ENCODE assay signal across 8 cellular contexts in genomic region chr3:122101646-122102045, GRCh38. TPM values are rescaled to one million over a fixed set of nuclear protein-coding genes. Genes with fewer than 3 reads are reported as not detected.
A peak's percentile ranks its signal among the peaks of the same experiment; 100 is the strongest.
DNase-seq lines count a peak whose midpoint lies in the region; ATAC-seq, FAIRE-seq and TF ChIP-seq lines count a peak whose summit lies in the region.

No MANE protein-coding gene starts in this region.

- no peak overlapping the region for H2AK5ac ChIP-seq in H9 (ENCODE audit: insufficient read length, low read length)
- H2AK5ac ChIP-seq in neuronal stem cell (ENCODE audit: low read depth, low read length), result no peak overlapping the region

- no peak overlapping the region for H3K4ac ChIP-seq in H9 (ENCODE audit: low read depth, low read length)
- H3K4ac ChIP-seq in neuronal stem cell (ENCODE audit: low read length), result no peak overlapping the region

- H4K20me1 ChIP-seq in H9 (ENCODE audit: control insufficient read depth, insufficient read depth, insufficient read length), result no peaks in the 10 kb centered on the region

- H2BK15ac ChIP-seq in H9 (ENCODE audit: low read depth, low read length) (no peak overlapping the region), neuronal stem cell (ENCODE audit: low read length) (no peak overlapping the region)

- H3K56ac ChIP-seq in H9 (ENCODE audit: insufficient read length, low read depth, low read length), result no peak overlapping the region

- H3K79me2 ChIP-seq in H9 (ENCODE audit: insufficient read depth, low read length), result no peaks in the 10 kb centered on the region

- no peak overlapping the region for H4K5ac ChIP-seq in H9 (ENCODE audit: insufficient read length, low read depth, low read length)

- no peaks in the 10 kb centered on the region for H3K79me1 ChIP-seq in H9 (ENCODE audit: insufficient read depth, low read depth, low read length, poor library complexity, severe bottlenecking)
- no peaks in the 10 kb centered on the region for H3K79me1 ChIP-seq in neuronal stem cell (ENCODE audit: low read depth, low read length)

- H3K27me3 ChIP-seq in H9 (ENCODE audit: insufficient read depth, low read length), result no peaks in the 10 kb centered on the region
- no peaks in the 10 kb centered on the region for H3K27me3 ChIP-seq in neuronal stem cell (ENCODE audit: control insufficient read depth in 3 of 3, insufficient read depth in 3 of 3, low read depth in 1 of 3, low read length in 3 of 3)

- H2AFZ ChIP-seq in H9 (ENCODE audit: low read length) (no peak overlapping the region), neuronal stem cell (ENCODE audit: low read length) (no peak overlapping the region)

- H3K4me1 Mint-ChIP-seq in H9, result peaks cover 0 to 7% of the 10 kb centered on the region in 2 experiments; a peak in 2 of 4 replicates
- H3K4me1 Mint-ChIP-seq in endothelial cell (ENCODE audit: unreplicated experiment), result no peaks in the 10 kb centered on the region

- no peaks in the 10 kb centered on the region for H3K9me3 ChIP-seq in H9 (ENCODE audit: control insufficient read depth, low read depth, low read length)
- H3K9me3 ChIP-seq in neuronal stem cell (replicated peaks in 1 of 2; ENCODE audit: control insufficient read depth in 2 of 2, insufficient read depth in 1 of 2, low read depth in 1 of 2, low read length in 2 of 2), result no peaks in the 10 kb centered on the region

- H2BK12ac ChIP-seq in H9 (ENCODE audit: insufficient read length, low read depth, low read length), result no peak overlapping the region
- H2BK12ac ChIP-seq in neuronal stem cell (ENCODE audit: low read length), result no peak overlapping the region

- no peak overlapping the region for H3K14ac ChIP-seq in H9 (ENCODE audit: insufficient read depth, low read length)
- H3K14ac ChIP-seq in neuronal stem cell (ENCODE audit: low read length), result no peak overlapping the region

- H2BK20ac ChIP-seq in H9 (ENCODE audit: low read depth, low read length, poor library complexity, severe bottlenecking), result no peak overlapping the region

- no peak overlapping the region for H2BK120ac ChIP-seq in H9 (ENCODE audit: low read depth, low read length, poor library complexity, severe bottlenecking)
- no peak overlapping the region for H2BK120ac ChIP-seq in neuronal stem cell (ENCODE audit: low read depth, low read length)

- H4K91ac ChIP-seq in H9 (ENCODE audit: insufficient read length, low read depth, low read length) (no peak overlapping the region), neuronal stem cell (ENCODE audit: low read depth, low read length, poor library complexity) (no peak overlapping the region)

- no peaks in the 10 kb centered on the region for H3K23me2 ChIP-seq in H9 (ENCODE audit: insufficient read length, low read depth, low read length, poor library complexity, severe bottlenecking)

- no peak for FAIRE-seq in GM19239 (lab: Jason Lieb, UNC)

- H3K9me3 Mint-ChIP-seq in activated naive CD4-positive, alpha-beta T cell treated with anti-CD3 and anti-CD28 coated beads, Interleukin-2, amount 50 U/mL, for 72 hours, result no peaks in the 10 kb centered on the region
- H3K9me3 Mint-ChIP-seq in H9, result no peaks in the 10 kb centered on the region
- H3K9me3 Mint-ChIP-seq in endothelial cell (ENCODE audit: unreplicated experiment), result no peaks in the 10 kb centered on the region

- H3K18ac ChIP-seq in H9 (ENCODE audit: insufficient read length, low read depth, low read length), result no peak overlapping the region
- H3K18ac ChIP-seq in neuronal stem cell (ENCODE audit: low read length), result no peak overlapping the region

- WGBS in H9 (ENCODE audit: extremely low coverage, insufficient read length, low lambda C conversion rate), result no CpG with 5 or more reads among the region's 3 CpGs
- no CpG with 5 or more reads among the region's 3 CpGs for WGBS in neuronal stem cell (ENCODE audit: extremely low coverage in 2 of 2, insufficient read length in 2 of 2, insufficient replicate concordance in 1 of 2), 2 donors

- no peak overlapping the region for H3K23ac ChIP-seq in H9 (ENCODE audit: insufficient read length, low read depth, low read length)
- H3K23ac ChIP-seq in neuronal stem cell (ENCODE audit: low read depth, low read length, poor library complexity), result no peak overlapping the region

- H3K36me3 Mint-ChIP-seq in activated naive CD4-positive, alpha-beta T cell treated with anti-CD3 and anti-CD28 coated beads, Interleukin-2, amount 50 U/mL, for 72 hours, result no peaks in the 10 kb centered on the region
- H3K36me3 Mint-ChIP-seq in H9 (ENCODE audit: insufficient read depth in 1 of 3, low read depth in 3 of 3), result no peaks in the 10 kb centered on the region
- H3K36me3 Mint-ChIP-seq in endothelial cell (ENCODE audit: low read depth, unreplicated experiment), result no peaks in the 10 kb centered on the region

- no peaks in the 10 kb centered on the region for H3K36me3 ChIP-seq in neuronal stem cell (replicated peaks in 1 of 2; ENCODE audit: control insufficient read depth in 2 of 2, insufficient read depth in 2 of 2, low read length in 2 of 2)

- peak; percentile 38 to 61 for ATAC-seq in activated naive CD4-positive, alpha-beta T cell treated with anti-CD3 and anti-CD28 coated beads, Interleukin-2, amount 50 U/mL, for 72 hours

- H3K27ac ChIP-seq in H9 (ENCODE audit: insufficient read length, low read depth, low read length), result no peak overlapping the region
- H3K27ac ChIP-seq in neuronal stem cell (replicated peaks; ENCODE audit: low read length), result no peak overlapping the region

- H3K4me1 ChIP-seq in H9 (ENCODE audit: insufficient read depth, low read length), result no peaks in the 10 kb centered on the region
- H3K4me1 ChIP-seq in neuronal stem cell (ENCODE audit: control insufficient read depth in 2 of 2, insufficient read depth in 1 of 2, low read depth in 1 of 2, low read length in 2 of 2), result peaks cover 0 to 11% of the 10 kb centered on the region in 2 donors

- DNase-seq in activated naive CD4-positive, alpha-beta T cell treated with anti-CD3 and anti-CD28 coated beads, Interleukin-2, amount 50 U/mL, for 72 hours (ENCODE audit: low spot score in 2 of 2), result peak in 1 of 2 donors; percentile 43
- DNase-seq in activated naive CD4-positive, alpha-beta T cell (lab: John Stamatoyannopoulos, UW), result no peak
- DNase-seq in H9 (no peak), MV-4-11 (lab: John Stamatoyannopoulos, UW) (peak; percentile 82), SIG-M5 (lab: John Stamatoyannopoulos, UW) (peak; percentile 64), endothelial cell (ENCODE audit: low spot score) (peak; percentile 37), neuronal stem cell (ENCODE audit: low spot score) (peak; percentile 43), GM19239 (ENCODE audit: insufficient read length, low spot score) (no peak)

- H3K4me3 ChIP-seq in neuronal stem cell (ENCODE audit: low read length in 2 of 2), result no peak overlapping the region

- no peak overlapping the region for H3T11ph ChIP-seq in H9 (ENCODE audit: low read length)

- H2BK5ac ChIP-seq in H9 (ENCODE audit: insufficient read length, low read length) (no peak overlapping the region), neuronal stem cell (ENCODE audit: low read length) (no peak overlapping the region)

- H3K27ac Mint-ChIP-seq in activated naive CD4-positive, alpha-beta T cell treated with anti-CD3 and anti-CD28 coated beads, Interleukin-2, amount 50 U/mL, for 72 hours, result peak overlapping the region; percentile 41 to 81
- no peak overlapping the region for H3K27ac Mint-ChIP-seq in H9
- no peak overlapping the region for H3K27ac Mint-ChIP-seq in endothelial cell (ENCODE audit: unreplicated experiment)

- TF ChIP-seq CTCF in H9 (conservative IDR thresholded peaks at IDR 0.05), result peak; percentile 85
- no peak for TF ChIP-seq CTCF in endothelial cell (IDR thresholded peaks at IDR 0.05; ENCODE audit: unreplicated experiment)

- H3K4me3 Mint-ChIP-seq in H9 (no peak overlapping the region), endothelial cell (ENCODE audit: unreplicated experiment) (no peak overlapping the region)

- no peak overlapping the region for H4K8ac ChIP-seq in H9 (replicated peaks; ENCODE audit: insufficient read length, low read depth, low read length)
- H4K8ac ChIP-seq in neuronal stem cell (ENCODE audit: low read depth, low read length), result no peak overlapping the region

- H3K4me2 ChIP-seq in H9 (ENCODE audit: insufficient read depth, insufficient read length, low read length) (no peak overlapping the region), neuronal stem cell (ENCODE audit: insufficient read depth, low read length, poor library complexity, severe bottlenecking) (no peak overlapping the region)

- H3K9ac ChIP-seq in H9 (ENCODE audit: extremely low read depth, insufficient read length, low read length) (no peak overlapping the region), neuronal stem cell (ENCODE audit: low read depth, low read length, poor library complexity) (no peak overlapping the region)

- H3K27me3 Mint-ChIP-seq in H9 (ENCODE audit: low read depth), result no peaks in the 10 kb centered on the region
- H3K27me3 Mint-ChIP-seq in endothelial cell (ENCODE audit: unreplicated experiment), result no peaks in the 10 kb centered on the region

RNA-seq across cellular contexts. Expression of gene CD86, which starts 46.5 kb away (rescaled TPM):
- under 1 TPM; 0.14 to 0.49 TPM for total RNA-seq in activated naive CD4-positive, alpha-beta T cell treated with anti-CD3 and anti-CD28 coated beads, Interleukin-2, amount 50 U/mL, for 72 hours
- not detected in 2 replicates for total RNA-seq in H9 (2021)
- not detected for total RNA-seq in endothelial cell (ENCODE audit: unreplicated experiment)
- not detected for polyA plus RNA-seq in neuronal stem cell (2013, experiment 1 of 2)
- polyA plus RNA-seq in neuronal stem cell (2013, experiment 2 of 2), result 0.01 TPM

Comparison
In these comparisons a context has a peak if more than half of its experiments do, and no peak if none do; other contexts are left out.
1. DNase-seq: peak in MV-4-11 (single experiment), SIG-M5 (single experiment), endothelial cell (single experiment) and neuronal stem cell (single experiment); none in activated naive CD4-positive, alpha-beta T cell (0 of 4), H9 (single experiment) and GM19239 (single experiment).
2. H3K27ac Mint-ChIP-seq: peak in activated naive CD4-positive, alpha-beta T cell treated with anti-CD3 and anti-CD28 coated beads, Interleukin-2, amount 50 U/mL, for 72 hours (2 of 2); none in H9 (0 of 3) and endothelial cell (single experiment).